16 cellular contexts compared by ENCODE assay signal in genomic region chrX:22399793-22400192, GRCh38.
DNase-seq lines count a peak whose midpoint lies in the region; TF ChIP-seq lines count a peak whose summit lies in the region.
"Had no signal": no experiment of that assay in that cellular context is flagged by ENCODE, and none has a peak within 500 bp of the region (broad histone marks: within the 10 kb centered on the region; RNA-seq: fewer than 3 reads in every experiment).

No MANE protein-coding gene starts in this region.

- no peak for TF ChIP-seq CTCF in A673 (conservative IDR thresholded peaks at IDR 0.05; ENCODE audit: low read depth, low read length)

- H3K27me3 ChIP-seq in A673 (replicated peaks; ENCODE audit: insufficient read depth, low read depth, low read length, poor library complexity): no peaks in the 10 kb centered on the region
- H3K27me3 ChIP-seq: uterus had no signal

- no peak overlapping the region for H3K27ac ChIP-seq in A673 (ENCODE audit: low read depth, low read length, poor library complexity, severe bottlenecking)
- H3K27ac ChIP-seq: uterus had no signal

- H3K4me3 ChIP-seq in A673 (ENCODE audit: low read depth, low read length, poor library complexity, severe bottlenecking): no peak overlapping the region
- H3K4me3 ChIP-seq: uterus had no signal

- DNase-seq in COLO829 (ENCODE audit: low spot score): peak; percentile 68
- peak; percentile 18 for DNase-seq in HK-2 (ENCODE audit: unreplicated experiment)
- peak; percentile 12 for DNase-seq in amniotic epithelial cell (ENCODE audit: low read depth)
- peak; percentile 39 for DNase-seq in iris pigment epithelial cell (ENCODE audit: low read depth)
- DNase-seq in GDM1 (lab: John Stamatoyannopoulos, UW): no peak
- DNase-seq in NCI-H2081 (lab: John Stamatoyannopoulos, UW): no peak
- DNase-seq in stimulated activated CD4-positive, alpha-beta T cell treated with anti-CD3 and anti-CD28 coated beads, Interleukin-4, amount 100 ng/mL, for 24 hours: no peak
- DNase-seq in A673 (ENCODE audit: low spot score): no peak
- DNase-seq: activated B cell treated with CpG ODN at 0.5 μM for 24 hours; amygdala; NCI-H2107; nephron progenitor cell; stimulated activated CD4-positive, alpha-beta T cell treated with anti-CD3 and anti-CD28 coated beads, Interleukin-15, amount 100 ng/mL, for 24 hours; stimulated activated naive CD8-positive, alpha-beta T cell treated with anti-CD3 and anti-CD28 coated beads, Interleukin-15, amount 100 ng/mL, for 72 hours; T-helper 17 cell; uterus had no signal

- no peaks in the 10 kb centered on the region for H3K4me1 ChIP-seq in A673 (ENCODE audit: insufficient read depth, low read length, poor library complexity, severe bottlenecking)
- H3K4me1 ChIP-seq: uterus had no signal

- H3K9me3 ChIP-seq in A673 (ENCODE audit: low read depth, low read length, poor library complexity, severe bottlenecking): no peaks in the 10 kb centered on the region
- H3K9me3 ChIP-seq: uterus had no signal

- intact Hi-C loops in A673 (cut with micrococcal nuclease; ENCODE audit: unreplicated experiment): no loop called here

- POLR2A ChIA-PET in A673 (lab: Charles Lee; ENCODE audit: low non-redundant PET): no interaction called here

- CTCF ChIA-PET in A673 (lab: Charles Lee): no interaction called here

- no peaks in the 10 kb centered on the region for H3K36me3 ChIP-seq in A673 (ENCODE audit: insufficient read depth, low read length, poor library complexity, severe bottlenecking)
- H3K36me3 ChIP-seq: uterus had no signal

- BruUV-seq in A673 (replicated peaks; lab: Mats Ljungman, UMichigan): no TSS peak

Comparison
In these comparisons a context has a peak if more than half of its experiments do, and no peak if none do; other contexts are left out.
1. DNase-seq: peak in COLO829 (single experiment), HK-2 (single experiment), amniotic epithelial cell (single experiment) and iris pigment epithelial cell (single experiment); none in GDM1 (single experiment), NCI-H2081 (0 of 2), stimulated activated CD4-positive, alpha-beta T cell treated with anti-CD3 and anti-CD28 coated beads, Interleukin-4, amount 100 ng/mL, for 24 hours (single experiment) and A673 (single experiment).